In genomic region chr5:164672931-164673694, GRCh38 we compare ENCODE assay signal across 13 cellular contexts.
A peak's percentile ranks its signal among the peaks of the same experiment; 100 is the strongest.
DNase-seq lines count a peak whose midpoint lies in the region; ATAC-seq, FAIRE-seq and TF ChIP-seq lines count a peak whose summit lies in the region.
"Had no signal": no experiment of that assay in that cellular context is flagged by ENCODE, and none has a peak within 500 bp of the region (broad histone marks: within the 10 kb centered on the region; RNA-seq: fewer than 3 reads in every experiment).

No MANE protein-coding gene starts in this region.

- H3K36me3 ChIP-seq in liver (ENCODE audit: control insufficient read depth in 4 of 4, insufficient read depth in 3 of 4, low read depth in 1 of 4, low read length in 3 of 4): no peaks in the 10 kb centered on the region
- no peaks in the 10 kb centered on the region for H3K36me3 ChIP-seq in HepG2 (replicated peaks in 1 of 2; ENCODE audit: control insufficient read depth in 1 of 2, insufficient read depth in 2 of 2, low read length in 2 of 2)
- H3K36me3 ChIP-seq in mammary epithelial cell (ENCODE audit: insufficient read depth, low read length): no peaks in the 10 kb centered on the region
- H3K36me3 ChIP-seq: ascending aorta had no signal

- in situ Hi-C loops in HepG2 (cut with HindIII; ENCODE audit: extremely low pct_ligation_motif_present, low pct_unique_long_range_greater_than_20kb): no loop called here
- in situ Hi-C loops in mammary epithelial cell (cut with MboI; ENCODE audit: low sequenced_read_pairs in 2 of 2): no loop called here

- ATAC-seq in HepG2: no peak
- ATAC-seq in stimulated activated effector memory CD8-positive, alpha-beta T cell treated with anti-CD3 and anti-CD28 coated beads, Interleukin-12 subunit alpha, Interleukin-12 subunit beta, amount 100 ng/mL, for 72 hours: no peak
- no peak for ATAC-seq in activated T-cell treated with anti-CD3 and anti-CD28 coated beads, Interleukin-2, amount 50 U/mL, for 4 hours

- H3K27ac Mint-ChIP-seq in stimulated activated effector memory CD8-positive, alpha-beta T cell treated with anti-CD3 and anti-CD28 coated beads, Interleukin-12 subunit alpha, Interleukin-12 subunit beta, amount 100 ng/mL, for 72 hours: no peak overlapping the region
- H3K27ac Mint-ChIP-seq: B cell had no signal

- H3K4me3 ChIP-seq in liver (ENCODE audit: low read depth in 1 of 3, low read length in 3 of 3) (no peak overlapping the region), HepG2 (replicated peaks in 1 of 3; ENCODE audit: insufficient read depth in 1 of 3, low read depth in 2 of 3, low read length in 3 of 3) (no peak overlapping the region), mammary epithelial cell (replicated peaks in 1 of 3; ENCODE audit: insufficient read depth in 1 of 3, low read depth in 2 of 3, low read length in 3 of 3) (no peak overlapping the region)
- H3K4me3 ChIP-seq: ascending aorta had no signal

- no peak overlapping the region for H2AFZ ChIP-seq in HepG2 (ENCODE audit: low read length)
- H2AFZ ChIP-seq in mammary epithelial cell (ENCODE audit: low read depth, low read length): no peak overlapping the region

- H3K4me3 Mint-ChIP-seq in stimulated activated effector memory CD8-positive, alpha-beta T cell treated with anti-CD3 and anti-CD28 coated beads, Interleukin-12 subunit alpha, Interleukin-12 subunit beta, amount 100 ng/mL, for 72 hours: no peak overlapping the region
- H3K4me3 Mint-ChIP-seq in activated T-cell treated with anti-CD3 and anti-CD28 coated beads, Interleukin-2, amount 50 U/mL, for 4 hours: no peak overlapping the region
- H3K4me3 Mint-ChIP-seq: B cell had no signal

- no peak for TF ChIP-seq POLR2A in HepG2 (IDR thresholded peaks at IDR 0.05; ENCODE audit: insufficient read depth in 1 of 2, low read depth in 2 of 2, low read length in 2 of 2)

- 69% methylated on average over 3 of the region's 3 CpGs for WGBS in liver
- 2% methylated on average over 3 of the region's 3 CpGs for WGBS in HepG2 (ENCODE audit: low lambda C conversion rate)
- 35% methylated on average over 3 of the region's 3 CpGs for WGBS in mammary epithelial cell (ENCODE audit: low coverage, missing lambda C conversion rate)

- no peaks in the 10 kb centered on the region for H3K9me3 Mint-ChIP-seq in stimulated activated effector memory CD8-positive, alpha-beta T cell treated with anti-CD3 and anti-CD28 coated beads, Interleukin-12 subunit alpha, Interleukin-12 subunit beta, amount 100 ng/mL, for 72 hours
- H3K9me3 Mint-ChIP-seq in activated T-cell treated with anti-CD3 and anti-CD28 coated beads, Interleukin-2, amount 50 U/mL, for 4 hours: peaks cover 3% of the 10 kb centered on the region

- H3K9me3 ChIP-seq in liver (ENCODE audit: control insufficient read depth in 4 of 4, low read length in 3 of 4): no peaks in the 10 kb centered on the region
- H3K9me3 ChIP-seq in HepG2 (ENCODE audit: low read length): peaks cover 26% of the 10 kb centered on the region
- H3K9me3 ChIP-seq in mammary epithelial cell (replicated peaks; ENCODE audit: insufficient read depth, low read length): no peaks in the 10 kb centered on the region
- H3K9me3 ChIP-seq: ascending aorta had no signal

- POLR2A ChIA-PET in HepG2 (lab: Yijun Ruan, JAX): no interaction called here

- H3K4me2 ChIP-seq in HepG2 (ENCODE audit: low read depth, low read length) (no peak overlapping the region), mammary epithelial cell (ENCODE audit: insufficient read depth, low read depth, low read length) (no peak overlapping the region)

- BruUV-seq in HepG2 (replicated peaks; lab: Mats Ljungman, UMichigan): no TSS peak
- BruUV-seq in mammary epithelial cell (replicated peaks; lab: Mats Ljungman, UMichigan): no TSS peak

- TF ChIP-seq RAD21 in liver (IDR thresholded peaks at IDR 0.05) (peak; percentile 10 to 22), HepG2 (CRISPR knock-in tag; IDR thresholded peaks at IDR 0.05) (no peak)

- DNase-seq in HepG2 (ENCODE audit: low spot score) (no peak), mammary epithelial cell (peak; percentile 5), frontal cortex (ENCODE audit: low spot score in 2 of 2) (no peak), glomerular visceral epithelial cell (ENCODE audit: extremely low spot score) (no peak)
- DNase-seq in stimulated activated effector memory CD8-positive, alpha-beta T cell treated with anti-CD3 and anti-CD28 coated beads, Interleukin-12 subunit alpha, Interleukin-12 subunit beta, amount 100 ng/mL, for 72 hours (ENCODE audit: low spot score in 2 of 2): no peak
- DNase-seq in activated T-cell treated with anti-CD3 and anti-CD28 coated beads, Interleukin-2, amount 50 U/mL, for 4 hours: no peak
- DNase-seq: activated CD4-positive, CD25-positive, alpha-beta regulatory T cell treated with anti-CD3 and anti-CD28 coated beads, Interleukin-2, amount 50 U/mL, for 72 hours; hypothalamus; NCI-H226 had no signal

- no peaks in the 10 kb centered on the region for H3K4me1 Mint-ChIP-seq in stimulated activated effector memory CD8-positive, alpha-beta T cell treated with anti-CD3 and anti-CD28 coated beads, Interleukin-12 subunit alpha, Interleukin-12 subunit beta, amount 100 ng/mL, for 72 hours
- no peaks in the 10 kb centered on the region for H3K4me1 Mint-ChIP-seq in activated T-cell treated with anti-CD3 and anti-CD28 coated beads, Interleukin-2, amount 50 U/mL, for 4 hours (ENCODE audit: low read depth)
- H3K4me1 Mint-ChIP-seq: B cell had no signal

- no peaks in the 10 kb centered on the region for H3K79me2 ChIP-seq in HepG2 (ENCODE audit: insufficient read depth, low read length)
- no peaks in the 10 kb centered on the region for H3K79me2 ChIP-seq in mammary epithelial cell (ENCODE audit: insufficient read depth, low read length)

- H3K27me3 ChIP-seq in liver (ENCODE audit: control insufficient read depth in 4 of 4, insufficient read depth in 4 of 4, low read length in 3 of 4) (no peaks in the 10 kb centered on the region), HepG2 (ENCODE audit: control insufficient read depth in 1 of 2, insufficient read depth in 2 of 2, low read length in 2 of 2) (no peaks in the 10 kb centered on the region), mammary epithelial cell (ENCODE audit: insufficient read depth, low read length) (no peaks in the 10 kb centered on the region)
- H3K27me3 ChIP-seq: ascending aorta had no signal

- CTCF ChIA-PET in HepG2 (lab: Yijun Ruan, JAX; ENCODE audit: low intra/inter-chr PET ratio, low total read pairs): no interaction called here
- CTCF ChIA-PET in mammary epithelial cell (lab: Charles Lee; ENCODE audit: low non-redundant PET): no interaction called here

- dilution Hi-C loops in mammary epithelial cell (cut with HindIII; ENCODE audit: low sequenced_read_pairs): no loop called here

- no peaks in the 10 kb centered on the region for H3K27me3 Mint-ChIP-seq in activated T-cell treated with anti-CD3 and anti-CD28 coated beads, Interleukin-2, amount 50 U/mL, for 4 hours (ENCODE audit: low read depth)
- H3K27me3 Mint-ChIP-seq: B cell had no signal

- H3K9ac ChIP-seq in liver (ENCODE audit: low read depth in 1 of 2, low read length in 2 of 2) (no peak overlapping the region), HepG2 (ENCODE audit: insufficient read depth, low read depth, low read length) (no peak overlapping the region), mammary epithelial cell (ENCODE audit: insufficient read depth, low read length) (no peak overlapping the region)

- H4K20me1 ChIP-seq in HepG2 (ENCODE audit: insufficient read depth, low read length) (no peaks in the 10 kb centered on the region), mammary epithelial cell (ENCODE audit: insufficient read depth, low read length) (no peaks in the 10 kb centered on the region)

- FAIRE-seq in HepG2 (lab: Jason Lieb, UNC) (no peak), frontal cortex (lab: Jason Lieb, UNC) (no peak)

- TF ChIP-seq EP300 in HepG2 (IDR thresholded peaks at IDR 0.05; ENCODE audit: low read depth in 2 of 2, low read length in 2 of 2): no peak
- TF ChIP-seq EP300 in HepG2 (CRISPR knock-in tag; IDR thresholded peaks at IDR 0.05; ENCODE audit: borderline replicate concordance): no peak

- intact Hi-C loops in HepG2 (cut with micrococcal nuclease; ENCODE audit: unreplicated experiment): loop anchor here (2.0 to 5.0 kb wide), 2 partner anchors 660 to 1111 kb away; no protein-coding TSS in a partner anchor
- intact Hi-C loops in mammary epithelial cell (cut with micrococcal nuclease): loop anchor here (1.0 to 10.0 kb wide), 4 partner anchors 171 to 1108 kb away; no protein-coding TSS in a partner anchor

- H3K4me1 ChIP-seq in liver (ENCODE audit: control insufficient read depth in 4 of 4, insufficient read depth in 4 of 4, low read length in 3 of 4) (no peaks in the 10 kb centered on the region), HepG2 (ENCODE audit: insufficient read depth, low read length) (no peaks in the 10 kb centered on the region), mammary epithelial cell (ENCODE audit: insufficient read depth, low read length) (no peaks in the 10 kb centered on the region)
- H3K4me1 ChIP-seq: ascending aorta had no signal

- TF ChIP-seq CTCF in liver (IDR thresholded peaks at IDR 0.05; ENCODE audit: low read depth, low read length, missing input control): no peak
- no peak for TF ChIP-seq CTCF in HepG2 (CRISPR knock-in tag; IDR thresholded peaks at IDR 0.05)
- TF ChIP-seq CTCF in LNCAP (IDR thresholded peaks at IDR 0.05): peak; percentile 66
- peak; percentile 28 to 50 for TF ChIP-seq CTCF in mammary epithelial cell (conservative IDR thresholded peaks at IDR 0.05 in 1 of 2, IDR thresholded peaks at IDR 0.05 in 1 of 2; ENCODE audit: extremely low read depth in 1 of 2, insufficient read depth in 1 of 2, low read depth in 1 of 2, low read length in 2 of 2)

- H3K27ac ChIP-seq in liver (ENCODE audit: low read depth in 1 of 2, low read length in 2 of 2) (no peak overlapping the region), HepG2 (ENCODE audit: extremely low read length, insufficient read depth, low read length) (no peak overlapping the region), mammary epithelial cell (ENCODE audit: insufficient read depth, low read depth, low read length) (no peak overlapping the region)
- H3K27ac ChIP-seq: ascending aorta had no signal

- H3K36me3 Mint-ChIP-seq in stimulated activated effector memory CD8-positive, alpha-beta T cell treated with anti-CD3 and anti-CD28 coated beads, Interleukin-12 subunit alpha, Interleukin-12 subunit beta, amount 100 ng/mL, for 72 hours: no peaks in the 10 kb centered on the region
- no peaks in the 10 kb centered on the region for H3K36me3 Mint-ChIP-seq in activated T-cell treated with anti-CD3 and anti-CD28 coated beads, Interleukin-2, amount 50 U/mL, for 4 hours (ENCODE audit: insufficient read depth)

TF ChIP-seq in liver, 16 proteins besides CTCF, POLR2A, EP300 and RAD21 (continues in another document):
- no peak for TF ChIP-seq HNF4A (conservative IDR thresholded peaks at IDR 0.05)
- no peak for TF ChIP-seq JUND (IDR thresholded peaks at IDR 0.05)
- TF ChIP-seq YY1 (IDR thresholded peaks at IDR 0.05): no peak
- no peak for TF ChIP-seq FOXA1 (IDR thresholded peaks at IDR 0.05)
- no peak for TF ChIP-seq FOXA2 (IDR thresholded peaks at IDR 0.05)

TF ChIP-seq in HepG2, 621 proteins besides CTCF, POLR2A, EP300 and RAD21 (continues in another document):
- no peak for TF ChIP-seq ZNF350 (CRISPR knock-in tag; IDR thresholded peaks at IDR 0.05; ENCODE audit: borderline replicate concordance, low read depth)

Comparison
In these comparisons a context has a peak if more than half of its experiments do, and no peak if none do; other contexts are left out.
1. CTCF ChIP-seq: peak in LNCAP (single experiment) and mammary epithelial cell (2 of 2); none in liver (single experiment) and HepG2 (single experiment).